Comparison of ENCODE assay signal across 8 cellular contexts in the genomic region with DNA sequence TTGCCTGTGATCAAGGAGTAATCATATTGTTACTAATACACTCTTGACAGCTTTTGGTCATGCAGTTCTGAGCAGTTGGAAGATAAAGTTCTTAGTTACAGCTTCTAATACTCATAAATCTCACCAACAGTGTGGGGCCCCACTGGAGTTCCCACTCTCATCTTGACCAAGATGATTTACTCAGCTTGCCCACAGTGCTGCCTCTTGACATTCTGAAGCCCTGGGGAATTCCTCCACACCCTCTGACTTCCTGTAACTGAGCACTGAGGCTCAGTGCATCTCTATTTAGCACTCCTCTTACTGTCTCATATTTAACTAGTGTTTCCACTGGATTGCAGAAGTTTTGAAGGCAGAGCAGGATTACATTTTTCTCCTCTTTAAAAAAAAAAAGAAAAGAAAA. TPM values are rescaled to one million over a fixed set of nuclear protein-coding genes. Genes with fewer than 3 reads are reported as not detected.
A peak's percentile ranks its signal among the peaks of the same experiment; 100 is the strongest.
DNase-seq lines count a peak whose midpoint lies in the region; ATAC-seq and TF ChIP-seq lines count a peak whose summit lies in the region.

No MANE protein-coding gene starts in this region.

- H3K36me3 ChIP-seq in BLaER1 treated with 17β-estradiol and CSF1 and Interleukin-3, amounts not matched to agents 10 nM and 100 nM: peaks cover 0 to 6% (median 0%) of the 10 kb centered on the region in 11 experiments; a peak in 4 of 22 replicates
- no peaks in the 10 kb centered on the region for H3K36me3 ChIP-seq in breast epithelium
- H3K36me3 ChIP-seq in neutrophil: no peaks in the 10 kb centered on the region
- no peaks in the 10 kb centered on the region for H3K36me3 ChIP-seq in upper lobe of right lung

- H3K9ac ChIP-seq in BLaER1 treated with 17β-estradiol and CSF1 and Interleukin-3, amounts not matched to agents 10 nM and 100 nM: peak overlapping the region; percentile 53 to 92 (median 89)

- peak overlapping the region; percentile 74 to 99 (median 94) for H3K4me2 ChIP-seq in BLaER1 treated with 17β-estradiol and CSF1 and Interleukin-3, amounts not matched to agents 10 nM and 100 nM

- intact Hi-C loops in breast epithelium (cut with DNase I; ENCODE audit: low total_unique reads): no loop called here
- intact Hi-C loops in upper lobe of right lung (cut with DNase I): no loop called here

- peaks cover 0 to 15% (median 0%) of the 10 kb centered on the region in 11 experiments; a peak in 6 of 22 replicates for H4K20me1 ChIP-seq in BLaER1 treated with 17β-estradiol and CSF1 and Interleukin-3, amounts not matched to agents 10 nM and 100 nM

- no peaks in the 10 kb centered on the region for H3K27me3 ChIP-seq in BLaER1 treated with 17β-estradiol and CSF1 and Interleukin-3, amounts not matched to agents 10 nM and 100 nM
- no peaks in the 10 kb centered on the region for H3K27me3 ChIP-seq in breast epithelium
- no peaks in the 10 kb centered on the region for H3K27me3 ChIP-seq in neutrophil
- H3K27me3 ChIP-seq in upper lobe of right lung: no peaks in the 10 kb centered on the region

- ATAC-seq in GM19351 (IDR thresholded peaks at IDR 0.05; ENCODE audit: unreplicated experiment) (peak; percentile 52), HG03457 (IDR thresholded peaks at IDR 0.05; ENCODE audit: unreplicated experiment) (peak; percentile 64), upper lobe of right lung (peak; percentile 38)

- DNase-seq in T-helper 9 cell (peak; percentile 42), breast epithelium (ENCODE audit: low spot score in 2 of 2) (no peak), upper lobe of right lung (no peak), NCI-H1930 (lab: John Stamatoyannopoulos, UW) (no peak)

- peaks cover 62 to 83% (median 73%) of the 10 kb centered on the region in 10 experiments for H3K4me1 ChIP-seq in BLaER1 treated with 17β-estradiol and CSF1 and Interleukin-3, amounts not matched to agents 10 nM and 100 nM
- H3K4me1 ChIP-seq in breast epithelium: peaks cover 0 to 17% of the 10 kb centered on the region in 2 donors
- H3K4me1 ChIP-seq in neutrophil (ENCODE audit: control insufficient read depth in 1 of 2, insufficient read depth in 1 of 2, low read depth in 1 of 2, low read length in 1 of 2): peaks cover 63 to 74% of the 10 kb centered on the region in 2 experiments
- peaks cover 51% of the 10 kb centered on the region for H3K4me1 ChIP-seq in upper lobe of right lung

- peak overlapping the region; percentile 54 to 89 (median 86) for H3K27ac ChIP-seq in BLaER1 treated with 17β-estradiol and CSF1 and Interleukin-3, amounts not matched to agents 10 nM and 100 nM
- peak overlapping the region; percentile 34 to 68 for H3K27ac ChIP-seq in breast epithelium
- peak overlapping the region; percentile 51 for H3K27ac ChIP-seq in neutrophil
- H3K27ac ChIP-seq in upper lobe of right lung: peak overlapping the region; percentile 92

- TF ChIP-seq CTCF in breast epithelium (IDR thresholded peaks at IDR 0.05) (no peak), neutrophil (IDR thresholded peaks at IDR 0.05) (no peak), upper lobe of right lung (IDR thresholded peaks at IDR 0.05) (no peak)

- no peak for TF ChIP-seq POLR2A in breast epithelium (IDR thresholded peaks at IDR 0.05)

- H3K9me3 ChIP-seq in BLaER1 treated with 17β-estradiol and CSF1 and Interleukin-3, amounts not matched to agents 10 nM and 100 nM (replicated peaks in 1 of 11): no peaks in the 10 kb centered on the region
- H3K9me3 ChIP-seq in breast epithelium (no peaks in the 10 kb centered on the region), neutrophil (no peaks in the 10 kb centered on the region), upper lobe of right lung (no peaks in the 10 kb centered on the region)

- peak overlapping the region; percentile 16 to 94 (median 64); a peak in 14 of 20 replicates for H3K4me3 ChIP-seq in BLaER1 treated with 17β-estradiol and CSF1 and Interleukin-3, amounts not matched to agents 10 nM and 100 nM
- H3K4me3 ChIP-seq in breast epithelium (no peak overlapping the region), neutrophil (ENCODE audit: low read depth in 1 of 2, low read length in 1 of 2) (no peak overlapping the region), upper lobe of right lung (no peak overlapping the region)

RNA-seq across cellular contexts. Expression of gene ARL6IP5, which starts 1.9 kb away (rescaled TPM):
- total RNA-seq in breast epithelium (100 to 1,000 TPM; 123 to 210 (median 174) TPM), upper lobe of right lung (132 TPM)

RNA-seq across cellular contexts. Expression of gene UBA3, which starts 2.6 kb away (rescaled TPM):
- total RNA-seq in breast epithelium (10 to 100 TPM; 49.4 to 88.4 (median 69.2) TPM), upper lobe of right lung (55.3 TPM)

RNA-seq across cellular contexts. Expression of gene TMF1, which starts 30.7 kb away (rescaled TPM):
- total RNA-seq in breast epithelium (10 to 100 TPM; 33.4 to 61.5 (median 50.1) TPM), upper lobe of right lung (38.0 TPM)

RNA-seq across cellular contexts. Expression of gene LMOD3, which starts 39.6 kb away (rescaled TPM):
- not detected for total RNA-seq in breast epithelium
- total RNA-seq in upper lobe of right lung: 0.12 TPM

Comparison
In these comparisons a context has a peak if more than half of its experiments do, and no peak if none do; other contexts are left out.
1. H3K4me3 ChIP-seq: peak in BLaER1 treated with 17β-estradiol and CSF1 and Interleukin-3, amounts not matched to agents 10 nM and 100 nM (10 of 10); none in breast epithelium (0 of 3), neutrophil (0 of 2) and upper lobe of right lung (single experiment).
2. Peak in every context shown above with its lines, with median percentiles within 50 percentile points of each other: H3K27ac ChIP-seq and ATAC-seq.